In genomic region chr19:52821206-52821960, GRCh38 we compare ENCODE assay signal across 8 cellular contexts. TPM values are rescaled to one million over a fixed set of nuclear protein-coding genes. Genes with fewer than 3 reads are reported as not detected.
A peak's percentile ranks its signal among the peaks of the same experiment; 100 is the strongest.
DNase-seq lines count a peak whose midpoint lies in the region; ATAC-seq and TF ChIP-seq lines count a peak whose summit lies in the region.
"Not testable (repeated sequence)": the region's sequence is repeated elsewhere in the genome, so short reads cannot be mapped to it uniquely, and the experiment has no call there.

ZNF28 (minus strand) TSS chr19:52821633; CDS start chr19:52817958, 3,675 bp downstream.

- H3K4me1 ChIP-seq in SJCRH30; naive thymus-derived CD4-positive, alpha-beta T cell (ENCODE audit: control insufficient read depth in 2 of 2, insufficient read depth in 2 of 2, low read length in 2 of 2): not testable (repeated sequence)

- H3K27ac ChIP-seq in SJCRH30 = not testable (repeated sequence)
- peak within 1 kb of the TSS; percentile 71 for H3K27ac ChIP-seq in naive thymus-derived CD4-positive, alpha-beta T cell (ENCODE audit: low read depth, low read length)

- intact Hi-C loops in naive thymus-derived CD4-positive, alpha-beta T cell (cut with micrococcal nuclease) = loop anchor here in 1 of 2 donors (1.0 to 5.0 kb wide), 3 partner anchors 36 to 552 kb away; partner anchors contain the start of genes ZNF468 and ZNF766

- peaks cover 11 to 29% (median 17%) of the 10 kb centered on the region in 7 donors for H3K4me1 Mint-ChIP-seq in naive thymus-derived CD4-positive, alpha-beta T cell

- not testable (repeated sequence) for TF ChIP-seq EP300 in Ishikawa (IDR thresholded peaks at IDR 0.05; ENCODE audit: borderline replicate concordance)

- TF ChIP-seq RAD21 in Ishikawa (IDR thresholded peaks at IDR 0.05; ENCODE audit: low read depth) = not testable (repeated sequence)

- not testable (repeated sequence) for H3K27me3 ChIP-seq in SJCRH30; naive thymus-derived CD4-positive, alpha-beta T cell (ENCODE audit: control insufficient read depth in 2 of 2, insufficient read depth in 2 of 2, low read length in 2 of 2)

- H3K4me3 Mint-ChIP-seq in naive thymus-derived CD4-positive, alpha-beta T cell = peak within 1 kb of the TSS; percentile 79 to 97 (median 92)

- POLR2A ChIA-PET in naive thymus-derived CD4-positive, alpha-beta T cell (lab: Charles Lee) = interaction anchor here (0.6 kb wide), 1 partner anchor 771 kb away, joined by 3 read pairs; no protein-coding TSS in a partner anchor

- ATAC-seq in GM21717 (IDR thresholded peaks at IDR 0.05; ENCODE audit: unreplicated experiment) = peak; percentile 87
- ATAC-seq in naive thymus-derived CD4-positive, alpha-beta T cell = peak; percentile 100

- H3K9me3 Mint-ChIP-seq in naive thymus-derived CD4-positive, alpha-beta T cell = peaks cover 0 to 74% (median 29%) of the 10 kb centered on the region in 11 donors

- CTCF ChIA-PET in naive thymus-derived CD4-positive, alpha-beta T cell (lab: Charles Lee) = not testable (repeated sequence)

- H3K27me3 Mint-ChIP-seq in naive thymus-derived CD4-positive, alpha-beta T cell = not testable (repeated sequence)

- H3K9me3 ChIP-seq in SJCRH30 (replicated peaks); naive thymus-derived CD4-positive, alpha-beta T cell (ENCODE audit: control insufficient read depth in 2 of 3, low read length in 3 of 3): not testable (repeated sequence)

- H3K4me3 ChIP-seq in SJCRH30 = peak within 1 kb of the TSS; percentile 67
- H3K4me3 ChIP-seq in fibroblast of the aortic adventitia (ENCODE audit: low read depth, low read length) = peak within 1 kb of the TSS; percentile 75
- H3K4me3 ChIP-seq in naive thymus-derived CD4-positive, alpha-beta T cell (ENCODE audit: low read length) = peak within 1 kb of the TSS; percentile 71

- H3K36me3 ChIP-seq in SJCRH30 = not testable (repeated sequence)
- H3K36me3 ChIP-seq in naive thymus-derived CD4-positive, alpha-beta T cell (ENCODE audit: control insufficient read depth in 2 of 3, insufficient read depth in 3 of 3, low read length in 3 of 3) = peaks cover 0 to 19% (median 4%) of the 10 kb centered on the region in 3 experiments

- DNase-seq in DMS53 (lab: John Stamatoyannopoulos, UW) (peak; percentile 90), SJCRH30 (peak; percentile 73 to 83), fibroblast of the aortic adventitia (ENCODE audit: low read depth) (peak; percentile 47)
- DNase-seq in activated effector memory CD4-positive, alpha-beta T cell treated with Interleukin-2 at 50 U/mL for 16 hours = peak; percentile 52
- DNase-seq in naive thymus-derived CD4-positive, alpha-beta T cell = peak; percentile 29 to 70 (median 58)
- peak; percentile 75 for DNase-seq in stimulated activated CD8-positive, alpha-beta memory T cell treated with anti-CD3 and anti-CD28 coated beads, Interleukin-4, amount 100 ng/mL, for 48 hours

- not testable (repeated sequence) for TF ChIP-seq CTCF in fibroblast of the aortic adventitia (IDR thresholded peaks at IDR 0.05; ENCODE audit: insufficient read depth, low read length)

- peaks cover 14 to 34% (median 30%) of the 10 kb centered on the region in 5 donors for H3K36me3 Mint-ChIP-seq in naive thymus-derived CD4-positive, alpha-beta T cell

- peak within 1 kb of the TSS; percentile 63 to 90 (median 84) for H3K27ac Mint-ChIP-seq in naive thymus-derived CD4-positive, alpha-beta T cell

TF ChIP-seq in Ishikawa, 13 proteins besides CTCF, POLR2A, EP300 and RAD21:
- 0 out of 2 replicates have a peak, but pooled peaks have one; percentile 30 for TF ChIP-seq TAF1 (IDR thresholded peaks at IDR 0.05; ENCODE audit: low read depth)
- 0 out of 2 replicates have a peak, but pooled peaks have one; percentile 10 for TF ChIP-seq MAX (IDR thresholded peaks at IDR 0.05)

RNA-seq across cellular contexts. Expression of gene ZNF28, which starts in this region (rescaled TPM):
- total RNA-seq in SJCRH30 (2014; rRNA removed; shearing (Covaris generic)) = 23.7 and 27.9 TPM in 2 replicates
- 3.1 and 15.0 TPM in 2 replicates for total RNA-seq in fibroblast of the aortic adventitia (ENCODE audit: low replicate concordance)
- total RNA-seq in naive thymus-derived CD4-positive, alpha-beta T cell = 10 to 100 TPM in 3 of 5 experiments, 1 to 10 TPM in 2; 6.5 to 26.0 (median 21.0) TPM
- polyA plus RNA-seq in naive thymus-derived CD4-positive, alpha-beta T cell = 10 to 100 TPM; 10.2 to 14.4 TPM
